In the genomic region with DNA sequence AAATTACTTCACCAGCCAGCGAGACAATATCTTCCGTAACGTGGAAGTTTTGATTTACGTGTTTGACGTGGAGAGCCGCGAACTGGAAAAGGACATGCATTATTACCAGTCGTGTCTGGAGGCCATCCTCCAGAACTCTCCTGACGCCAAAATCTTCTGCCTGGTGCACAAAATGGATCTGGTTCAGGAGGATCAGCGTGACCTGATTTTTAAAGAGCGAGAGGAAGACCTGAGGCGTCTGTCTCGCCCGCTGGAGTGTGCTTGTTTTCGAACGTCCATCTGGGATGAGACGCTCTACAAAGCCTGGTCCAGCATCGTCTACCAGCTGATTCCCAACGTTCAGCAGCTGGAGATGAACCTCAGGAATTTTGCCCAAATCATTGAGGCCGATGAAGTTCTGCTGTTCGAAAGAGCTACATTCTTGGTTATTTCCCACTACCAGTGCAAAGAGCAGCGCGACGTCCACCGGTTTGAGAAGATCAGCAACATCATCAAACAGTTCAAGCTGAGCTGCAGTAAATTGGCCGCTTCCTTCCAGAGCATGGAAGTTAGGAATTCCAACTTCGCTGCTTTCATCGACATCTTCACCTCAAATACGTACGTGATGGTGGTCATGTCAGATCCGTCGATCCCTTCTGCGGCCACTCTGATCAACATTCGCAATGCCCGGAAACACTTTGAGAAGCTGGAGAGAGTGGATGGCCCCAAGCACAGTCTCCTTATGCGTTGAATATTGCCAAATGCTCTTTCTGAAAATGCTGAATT, we compare ENCODE assay signal across 8 cellular contexts. TPM values are rescaled to one million over a fixed set of nuclear protein-coding genes. Genes with fewer than 3 reads are reported as not detected.
DNase-seq lines count a peak whose midpoint lies in the region; ATAC-seq and TF ChIP-seq lines count a peak whose summit lies in the region.

No MANE protein-coding gene starts in this region.

- peak overlapping the region; percentile 89 for H3K4me2 ChIP-seq in osteoblast (ENCODE audit: insufficient read depth, low read length)

- H4K20me1 ChIP-seq in osteoblast (ENCODE audit: insufficient read depth, low read length): peaks cover 10% of the 10 kb centered on the region

- peaks cover 43 to 61% (median 53%) of the 10 kb centered on the region in 3 donors for H3K4me1 Mint-ChIP-seq in CD8-positive, alpha-beta memory T cell
- peaks cover 35% of the 10 kb centered on the region for H3K4me1 Mint-ChIP-seq in activated CD4-positive, alpha-beta memory T cell treated with anti-CD3 and anti-CD28 coated beads, Interleukin-2, amount 10 ng/mL, durations not matched to agents 7 days and 5 days

- peaks cover 0 to 21% (median 3%) of the 10 kb centered on the region in 3 donors for H3K36me3 Mint-ChIP-seq in CD8-positive, alpha-beta memory T cell
- peaks cover 28% of the 10 kb centered on the region for H3K36me3 Mint-ChIP-seq in activated CD4-positive, alpha-beta memory T cell treated with anti-CD3 and anti-CD28 coated beads, Interleukin-2, amount 10 ng/mL, durations not matched to agents 7 days and 5 days (ENCODE audit: low read depth)

- H3K36me3 ChIP-seq in CD8-positive, alpha-beta memory T cell (ENCODE audit: insufficient read depth, low read length): no peaks in the 10 kb centered on the region
- no peaks in the 10 kb centered on the region for H3K36me3 ChIP-seq in osteoblast (ENCODE audit: insufficient read depth, low read length)

- POLR2A ChIA-PET in CD8-positive, alpha-beta memory T cell (lab: Charles Lee): interaction anchor here (0.8 to 1.3 kb wide), 4 partner anchors 76 to 392 kb away, joined by 3 to 9 read pairs (median 4); a partner anchor contains a TSS
- POLR2A ChIA-PET in activated CD4-positive, alpha-beta memory T cell treated with anti-CD3 and anti-CD28 coated beads, Interleukin-2, amount 10 ng/mL, durations not matched to agents 7 days and 5 days (lab: Charles Lee): interaction anchor here (0.8 to 3.9 kb wide), 11 partner anchors 12 to 330 kb away, joined by 3 to 27 read pairs (median 12); a partner anchor contains a TSS

- ATAC-seq in HG03095 (IDR thresholded peaks at IDR 0.05; ENCODE audit: unreplicated experiment): no peak

- H3K4me3 Mint-ChIP-seq in CD8-positive, alpha-beta memory T cell: peak overlapping the region; percentile 96 to 98 (median 97)
- H3K4me3 Mint-ChIP-seq in activated CD4-positive, alpha-beta memory T cell treated with anti-CD3 and anti-CD28 coated beads, Interleukin-2, amount 10 ng/mL, durations not matched to agents 7 days and 5 days: peak overlapping the region; percentile 97

- peaks cover 38% of the 10 kb centered on the region for H3K4me1 ChIP-seq in CD8-positive, alpha-beta memory T cell (ENCODE audit: insufficient read depth, low read length)
- H3K4me1 ChIP-seq in osteoblast (ENCODE audit: insufficient read depth, low read length): peaks cover 13% of the 10 kb centered on the region

- H3K79me2 ChIP-seq in osteoblast (ENCODE audit: insufficient read depth, low read length): peaks cover 31% of the 10 kb centered on the region

- no peaks in the 10 kb centered on the region for H3K27me3 ChIP-seq in CD8-positive, alpha-beta memory T cell (ENCODE audit: insufficient read depth, low read length, poor library complexity, severe bottlenecking)
- no peaks in the 10 kb centered on the region for H3K27me3 ChIP-seq in HL-60 (ENCODE audit: insufficient read depth, poor library complexity, severe bottlenecking)
- no peaks in the 10 kb centered on the region for H3K27me3 ChIP-seq in osteoblast (ENCODE audit: insufficient read depth, low read length)

- peak overlapping the region; percentile 92 for H3K27ac ChIP-seq in CD8-positive, alpha-beta memory T cell (ENCODE audit: low read depth, low read length)
- H3K27ac ChIP-seq in HL-60 (replicated peaks): peak overlapping the region; percentile 87
- H3K27ac ChIP-seq in osteoblast (ENCODE audit: low read depth, low read length): peak overlapping the region; percentile 87

- no peaks in the 10 kb centered on the region for H3K9me3 ChIP-seq in CD8-positive, alpha-beta memory T cell (ENCODE audit: low read length)
- H3K9me3 ChIP-seq in osteoblast (ENCODE audit: low read depth, low read length): no peaks in the 10 kb centered on the region

- peak overlapping the region; percentile 91 to 99 (median 97) for H3K27ac Mint-ChIP-seq in CD8-positive, alpha-beta memory T cell
- H3K27ac Mint-ChIP-seq in activated CD4-positive, alpha-beta memory T cell treated with anti-CD3 and anti-CD28 coated beads, Interleukin-2, amount 10 ng/mL, durations not matched to agents 7 days and 5 days: peak overlapping the region; percentile 92

- H2AFZ ChIP-seq in osteoblast (ENCODE audit: low read length): peak overlapping the region; percentile 97

- TF ChIP-seq CTCF in HL-60 (IDR thresholded peaks at IDR 0.05; ENCODE audit: insufficient read depth, low read length) (no peak), osteoblast (IDR thresholded peaks at IDR 0.05; ENCODE audit: extremely low read depth, low read depth, low read length) (no peak)

- DNase-seq in CD8-positive, alpha-beta memory T cell: peak in 2 of 5 donors; percentile 3 to 23
- DNase-seq in HL-60 (ENCODE audit: low read depth in 1 of 2, low spot score in 1 of 2) (peak; percentile 10 to 13), foreskin melanocyte (peak; percentile 30), osteoblast (ENCODE audit: insufficient read length, low spot score, missing footprints) (peak; percentile 45), GOT3 (lab: John Stamatoyannopoulos, UW) (no peak), KG1 (lab: John Stamatoyannopoulos, UW) (no peak)
- peak; percentile 25 for DNase-seq in activated CD4-positive, alpha-beta memory T cell treated with anti-CD3 and anti-CD28 coated beads, Interleukin-2, amount 10 ng/mL, durations not matched to agents 7 days and 5 days

- CTCF ChIA-PET in CD8-positive, alpha-beta memory T cell (lab: Charles Lee): interaction anchor here (1.2 to 1.8 kb wide), 4 partner anchors 21 to 415 kb away, joined by 3 to 20 read pairs (median 7); no protein-coding TSS in a partner anchor
- CTCF ChIA-PET in activated CD4-positive, alpha-beta memory T cell treated with anti-CD3 and anti-CD28 coated beads, Interleukin-2, amount 10 ng/mL, durations not matched to agents 7 days and 5 days (lab: Charles Lee): interaction anchor here (0.6 to 3.1 kb wide), 10 partner anchors 12 to 415 kb away, joined by 3 to 39 read pairs (median 4); a partner anchor contains a TSS

- H3K4me3 ChIP-seq in CD8-positive, alpha-beta memory T cell (ENCODE audit: low read length): peak overlapping the region; percentile 87
- H3K4me3 ChIP-seq in HL-60 (replicated peaks; ENCODE audit: insufficient read depth, low read length) (peak overlapping the region; percentile 74), osteoblast (ENCODE audit: insufficient read depth, low read length) (peak overlapping the region; percentile 85)

- H3K27me3 Mint-ChIP-seq in CD8-positive, alpha-beta memory T cell: no peaks in the 10 kb centered on the region
- H3K27me3 Mint-ChIP-seq in activated CD4-positive, alpha-beta memory T cell treated with anti-CD3 and anti-CD28 coated beads, Interleukin-2, amount 10 ng/mL, durations not matched to agents 7 days and 5 days: no peaks in the 10 kb centered on the region

- H3K9me3 Mint-ChIP-seq in CD8-positive, alpha-beta memory T cell: no peaks in the 10 kb centered on the region
- no peaks in the 10 kb centered on the region for H3K9me3 Mint-ChIP-seq in activated CD4-positive, alpha-beta memory T cell treated with anti-CD3 and anti-CD28 coated beads, Interleukin-2, amount 10 ng/mL, durations not matched to agents 7 days and 5 days

RNA-seq across cellular contexts. Expression of a gene that starts 0.8 kb away (rescaled TPM):
- 10 to 100 TPM; 53.8 to 56.9 TPM for total RNA-seq in CD8-positive, alpha-beta memory T cell
- 87.6 TPM for polyA plus RNA-seq in CD8-positive, alpha-beta memory T cell
- total RNA-seq in activated CD4-positive, alpha-beta memory T cell treated with anti-CD3 and anti-CD28 coated beads, Interleukin-2, amount 10 ng/mL, durations not matched to agents 7 days and 5 days: 10 to 100 TPM; 50.2 to 51.1 TPM
- total RNA-seq in osteoblast: 54.6 and 59.5 TPM in 2 replicates

RNA-seq across cellular contexts. Expression of a gene that starts 17.0 kb away (rescaled TPM):
- not detected for total RNA-seq in CD8-positive, alpha-beta memory T cell
- polyA plus RNA-seq in CD8-positive, alpha-beta memory T cell: not detected
- total RNA-seq in activated CD4-positive, alpha-beta memory T cell treated with anti-CD3 and anti-CD28 coated beads, Interleukin-2, amount 10 ng/mL, durations not matched to agents 7 days and 5 days: not detected
- total RNA-seq in osteoblast: under 0.01 TPM in 2 replicates

RNA-seq across cellular contexts. Expression of a gene that starts 52.6 kb away (rescaled TPM):
- 10 to 100 TPM; 32.1 to 36.3 TPM for total RNA-seq in CD8-positive, alpha-beta memory T cell
- polyA plus RNA-seq in CD8-positive, alpha-beta memory T cell: 6.2 TPM
- 10 to 100 TPM; 26.4 to 26.5 TPM for total RNA-seq in activated CD4-positive, alpha-beta memory T cell treated with anti-CD3 and anti-CD28 coated beads, Interleukin-2, amount 10 ng/mL, durations not matched to agents 7 days and 5 days
- 14.5 and 16.2 TPM in 2 replicates for total RNA-seq in osteoblast

Comparison
In these comparisons a context has a peak if more than half of its experiments do, and no peak if none do; other contexts are left out.
1. DNase-seq: peak in HL-60 (2 of 2), activated CD4-positive, alpha-beta memory T cell treated with anti-CD3 and anti-CD28 coated beads, Interleukin-2, amount 10 ng/mL, durations not matched to agents 7 days and 5 days (single experiment), foreskin melanocyte (single experiment) and osteoblast (single experiment); none in GOT3 (single experiment) and KG1 (single experiment).
2. Peak in every context shown above with its lines, with median percentiles within 50 percentile points of each other: H3K27ac ChIP-seq and H3K4me3 ChIP-seq.